In the genomic region with DNA sequence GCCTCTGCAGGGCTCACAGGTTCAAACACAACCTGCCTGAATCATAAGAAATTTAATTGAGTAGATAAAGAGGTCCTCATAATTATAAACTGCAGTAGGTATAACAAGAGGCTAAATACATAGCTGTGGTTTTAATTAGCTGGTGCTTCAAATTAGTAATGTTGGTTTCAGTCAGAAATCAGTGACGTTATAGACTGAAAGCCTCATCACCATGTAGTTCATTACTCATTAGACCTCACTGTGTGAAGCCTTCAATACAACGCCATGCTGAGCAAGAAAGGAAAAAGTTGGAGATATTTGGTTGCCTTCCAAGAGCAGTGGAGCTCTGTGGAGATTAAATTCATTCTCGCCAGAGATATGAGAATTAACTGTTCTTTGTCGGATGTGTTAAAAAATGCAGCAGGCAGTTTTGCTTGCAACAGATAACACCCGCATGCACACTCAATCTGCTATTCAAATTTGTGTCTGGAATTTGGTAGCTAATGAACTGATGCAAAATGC, we compare ENCODE assay signal across 21 cellular contexts.
DNase-seq lines count a peak whose midpoint lies in the region; ATAC-seq and TF ChIP-seq lines count a peak whose summit lies in the region.
"Had no signal": no experiment of that assay in that cellular context is flagged by ENCODE, and none has a peak within 500 bp of the region (broad histone marks: within the 10 kb centered on the region; RNA-seq: fewer than 3 reads in every experiment).

No MANE protein-coding gene starts in this region.

- TF ChIP-seq CTCF in OCI-LY1 (IDR thresholded peaks at IDR 0.05; ENCODE audit: low read length) (no peak), astrocyte of the spinal cord (IDR thresholded peaks at IDR 0.05; ENCODE audit: low read depth, low read length) (no peak), fibroblast of the aortic adventitia (IDR thresholded peaks at IDR 0.05; ENCODE audit: insufficient read depth, low read length) (no peak), GM13976 (IDR thresholded peaks at IDR 0.05; ENCODE audit: borderline replicate concordance, control extremely low read depth, extremely low read depth, insufficient read depth, missing control alignments) (no peak)

- no peak for ATAC-seq in GM19351 (IDR thresholded peaks at IDR 0.05; ENCODE audit: unreplicated experiment)

- in situ Hi-C loops in G401 (cut with HindIII; ENCODE audit: low sequenced_read_pairs): no loop called here
- in situ Hi-C loops in astrocyte of the spinal cord (cut with HindIII; ENCODE audit: low sequenced_read_pairs): no loop called here
- in situ Hi-C loops in GM13976 (cut with MboI; ENCODE audit: low sequenced_read_pairs, unreplicated experiment): no loop called here

- H3K9ac ChIP-seq in OCI-LY1 (ENCODE audit: low read length): no peak overlapping the region

- no peaks in the 10 kb centered on the region for H3K9me3 ChIP-seq in OCI-LY1 (ENCODE audit: low read length)
- H3K9me3 ChIP-seq: BE2C had no signal

- DNase-seq in G401 (ENCODE audit: low spot score) (peak; percentile 43), astrocyte of the spinal cord (ENCODE audit: low read depth, low spot score) (peak; percentile 18), fibroblast of the aortic adventitia (ENCODE audit: low read depth) (peak; percentile 17), medulla oblongata (ENCODE audit: extremely low spot score) (no peak), GM13976 (ENCODE audit: low spot score) (no peak)
- DNase-seq: BE2C, DMS53, GF-D8, HCEC 1CT, MV-4-11, NCI-H1694, NCI-H2081 treated with DMSO at 0.1 percent for 48 hours, NCI-H2171 treated with DMSO at 0.1 percent for 48 hours, NCI-H446, NCI-H526, PC-9, RPMI8226, SHP77, SW 1271 had no signal

- no peaks in the 10 kb centered on the region for H3K27me3 ChIP-seq in OCI-LY1 (ENCODE audit: insufficient read depth, low read length)
- H3K27me3 ChIP-seq: BE2C had no signal

- H3K27ac ChIP-seq in OCI-LY1 (ENCODE audit: low read depth, low read length, poor library complexity, severe bottlenecking): peak overlapping the region; percentile 46
- H3K27ac ChIP-seq: PC-9 had no signal

- H3K4me3 ChIP-seq in OCI-LY1 (ENCODE audit: low read depth, low read length, poor library complexity, severe bottlenecking): no peak overlapping the region
- no peak overlapping the region for H3K4me3 ChIP-seq in astrocyte of the spinal cord (ENCODE audit: low read depth, low read length)
- H3K4me3 ChIP-seq in fibroblast of the aortic adventitia (ENCODE audit: low read depth, low read length): no peak overlapping the region
- H3K4me3 ChIP-seq: PC-9 had no signal

- 0 out of 2 replicates have a peak, but pooled peaks cover 4% of the 10 kb centered on the region for H3K36me3 ChIP-seq in OCI-LY1 (ENCODE audit: insufficient read depth, low read length)
- H3K36me3 ChIP-seq: BE2C had no signal

- no peaks in the 10 kb centered on the region for H3K9me2 ChIP-seq in OCI-LY1 (ENCODE audit: low read depth, low read length)

- no peaks in the 10 kb centered on the region for H3F3A ChIP-seq in OCI-LY1 (ENCODE audit: insufficient read depth, low read length)

- H3K4me2 ChIP-seq in OCI-LY1 (ENCODE audit: low read length): peak overlapping the region; percentile 46
- H3K4me2 ChIP-seq: PC-9 had no signal

- no peak overlapping the region for H2AFZ ChIP-seq in OCI-LY1 (ENCODE audit: low read length)
- H2AFZ ChIP-seq: PC-9 had no signal

- H3K4me1 ChIP-seq in OCI-LY1 (ENCODE audit: insufficient read depth, low read length, severe bottlenecking): peaks cover 47% of the 10 kb centered on the region
- H3K4me1 ChIP-seq: BE2C had no signal

- H3K79me2 ChIP-seq in OCI-LY1 (ENCODE audit: insufficient read depth, low read length): peaks cover 7% of the 10 kb centered on the region; the same call in 1 of the 2 replicates

- no peaks in the 10 kb centered on the region for H4K20me1 ChIP-seq in OCI-LY1 (ENCODE audit: insufficient read depth, low read length)

Comparison
In these comparisons a context has a peak if more than half of its experiments do, and no peak if none do; other contexts are left out.
1. DNase-seq: peak in G401 (single experiment), astrocyte of the spinal cord (single experiment) and fibroblast of the aortic adventitia (single experiment); none in medulla oblongata (single experiment) and GM13976 (single experiment).